ENCODE assay signal across 1 cellular context in the genomic region with DNA sequence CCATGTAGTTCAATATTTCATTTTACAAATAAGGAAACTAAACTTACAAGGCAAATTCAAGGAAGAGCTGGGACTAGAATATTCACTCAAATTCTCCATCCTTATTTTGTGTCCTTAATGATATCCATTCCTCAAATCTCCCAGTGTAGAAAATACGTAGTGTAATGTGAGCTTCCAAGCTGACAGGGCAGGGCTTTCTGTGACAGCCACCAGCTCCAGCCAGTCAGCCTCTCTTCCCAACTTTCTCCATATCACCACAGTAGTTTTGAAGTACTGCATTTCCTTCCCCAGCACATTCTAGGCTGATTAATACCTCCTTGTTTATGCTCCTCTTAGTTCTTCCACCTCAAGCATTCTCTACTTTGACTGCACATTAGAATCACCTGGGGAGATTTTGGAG.
TF ChIP-seq lines count a peak whose summit lies in the region.

No MANE protein-coding gene starts in this region.

TF ChIP-seq in GM23338, 12 proteins besides CTCF, POLR2A, EP300 and RAD21 (continued from another document):
- TF ChIP-seq POLR2AphosphoS5 (IDR thresholded peaks at IDR 0.05; ENCODE audit: low read depth) (no peak), JUNB (IDR thresholded peaks at IDR 0.05; ENCODE audit: unreplicated experiment) (no peak)
